26 cellular contexts compared by ENCODE assay signal in the genomic region with DNA sequence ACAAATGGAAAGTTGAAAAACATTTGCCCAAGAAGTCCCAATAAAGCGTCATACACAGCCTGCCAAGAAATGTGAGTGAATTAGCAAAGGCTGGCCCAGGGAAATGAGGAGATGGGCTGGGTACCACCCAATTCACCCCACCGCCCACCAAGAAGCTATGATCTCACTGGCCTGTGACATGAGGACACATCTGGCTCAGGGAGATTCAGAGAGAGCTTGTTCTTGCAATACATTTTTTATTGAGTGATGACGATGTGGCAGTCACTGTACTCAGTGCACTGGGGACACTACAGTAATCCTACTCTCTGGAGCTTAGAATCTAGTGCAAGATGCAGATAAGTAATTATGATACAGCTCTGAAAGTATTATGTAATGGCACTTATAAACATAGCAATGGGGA.
"Had no signal": no experiment of that assay in that cellular context is flagged by ENCODE, and none has a peak within 500 bp of the region (broad histone marks: within the 10 kb centered on the region; RNA-seq: fewer than 3 reads in every experiment).

No MANE protein-coding gene starts in this region.

- H3K4me3 Mint-ChIP-seq: immature natural killer cell; naive B cell; natural killer cell; stimulated activated naive B cell treated with anti-CD40 and anti-IgM and Interleukin-4, amounts not matched to agents 10 μg/mL and 1 μg/mL and 100 μg/mL, for 72 hours; type B pancreatic cell had no signal

- H3K4me1 Mint-ChIP-seq: immature natural killer cell; naive B cell; natural killer cell; stimulated activated naive B cell treated with anti-CD40 and anti-IgM and Interleukin-4, amounts not matched to agents 10 μg/mL and 1 μg/mL and 100 μg/mL, for 72 hours had no signal

- H3K9me3 Mint-ChIP-seq: immature natural killer cell had no signal

- H3K4me3 ChIP-seq: left lung, lower lobe of right lung, ovary, right atrium auricular region, right lobe of liver, skin epidermis, stomach, suprapubic skin, tibial nerve, uterus had no signal

- H3K36me3 ChIP-seq: left lung, lower lobe of right lung, ovary, right atrium auricular region, right lobe of liver, stomach, suprapubic skin, tibial nerve, uterus had no signal

- H3K27me3 ChIP-seq: left lung, ovary, right atrium auricular region, right lobe of liver, stomach, suprapubic skin, tibial nerve, uterus had no signal

- H3K9me3 ChIP-seq: lower lobe of right lung, ovary, right lobe of liver, stomach, suprapubic skin, uterus had no signal

- H3K4me1 ChIP-seq: left lung, uterus had no signal

- H3K36me3 Mint-ChIP-seq: stimulated activated naive B cell treated with anti-CD40 and anti-IgM and Interleukin-4, amounts not matched to agents 10 μg/mL and 1 μg/mL and 100 μg/mL, for 72 hours; type B pancreatic cell had no signal

- ATAC-seq: left colon; left lung; lower lobe of right lung; natural killer cell; right lobe of liver; stimulated activated naive B cell treated with anti-CD40 and anti-IgM and Interleukin-4, amounts not matched to agents 10 μg/mL and 1 μg/mL and 100 μg/mL, for 72 hours; stimulated activated naive CD8-positive, alpha-beta T cell treated with anti-CD3 and anti-CD28 coated beads, Interleukin-15, Interleukin-2, amounts not matched to agents 100 U/mL and 50 U/mL, for 24 hours had no signal

- H3K27ac ChIP-seq: left lung, lower lobe of right lung, ovary, right atrium auricular region, skin epidermis, stomach, suprapubic skin, tibial nerve, uterus had no signal

- H3K27ac Mint-ChIP-seq: immature natural killer cell; naive B cell; natural killer cell; progenitor cell of endocrine pancreas; stimulated activated naive B cell treated with anti-CD40 and anti-IgM and Interleukin-4, amounts not matched to agents 10 μg/mL and 1 μg/mL and 100 μg/mL, for 72 hours had no signal

- DNase-seq: hippocampal formation; immature natural killer cell; kidney; left colon; left lung; lower lobe of right lung; mammary epithelial cell; mesenchymal stem cell; naive B cell; natural killer cell; ovary; right lobe of liver; stimulated activated CD4-positive, alpha-beta T cell treated with anti-CD3 and anti-CD28 coated beads, Interleukin-12 subunit alpha, Interleukin-12 subunit beta, amount 100 ng/mL, for 4 hours; stimulated activated CD4-positive, alpha-beta T cell treated with anti-CD3 and anti-CD28 coated beads, Interleukin-15, amount 100 ng/mL, for 24 hours; stimulated activated CD4-positive, alpha-beta T cell treated with anti-CD3 and anti-CD28 coated beads, Interleukin-2, amount 100 ng/mL, for 24 hours; stimulated activated CD4-positive, alpha-beta T cell treated with anti-CD3 and anti-CD28 coated beads, Interleukin-4, amount 100 ng/mL, for 1 hour; stimulated activated naive B cell treated with anti-CD40 and anti-IgM and Interleukin-4, amounts not matched to agents 10 μg/mL and 1 μg/mL and 100 μg/mL, for 72 hours; stimulated activated naive CD8-positive, alpha-beta T cell treated with anti-CD3 and anti-CD28 coated beads, Interleukin-15, Interleukin-2, amounts not matched to agents 100 U/mL and 50 U/mL, for 24 hours; stomach; uterus had no signal
